1 cellular context compared by ENCODE assay signal in the genomic region with DNA sequence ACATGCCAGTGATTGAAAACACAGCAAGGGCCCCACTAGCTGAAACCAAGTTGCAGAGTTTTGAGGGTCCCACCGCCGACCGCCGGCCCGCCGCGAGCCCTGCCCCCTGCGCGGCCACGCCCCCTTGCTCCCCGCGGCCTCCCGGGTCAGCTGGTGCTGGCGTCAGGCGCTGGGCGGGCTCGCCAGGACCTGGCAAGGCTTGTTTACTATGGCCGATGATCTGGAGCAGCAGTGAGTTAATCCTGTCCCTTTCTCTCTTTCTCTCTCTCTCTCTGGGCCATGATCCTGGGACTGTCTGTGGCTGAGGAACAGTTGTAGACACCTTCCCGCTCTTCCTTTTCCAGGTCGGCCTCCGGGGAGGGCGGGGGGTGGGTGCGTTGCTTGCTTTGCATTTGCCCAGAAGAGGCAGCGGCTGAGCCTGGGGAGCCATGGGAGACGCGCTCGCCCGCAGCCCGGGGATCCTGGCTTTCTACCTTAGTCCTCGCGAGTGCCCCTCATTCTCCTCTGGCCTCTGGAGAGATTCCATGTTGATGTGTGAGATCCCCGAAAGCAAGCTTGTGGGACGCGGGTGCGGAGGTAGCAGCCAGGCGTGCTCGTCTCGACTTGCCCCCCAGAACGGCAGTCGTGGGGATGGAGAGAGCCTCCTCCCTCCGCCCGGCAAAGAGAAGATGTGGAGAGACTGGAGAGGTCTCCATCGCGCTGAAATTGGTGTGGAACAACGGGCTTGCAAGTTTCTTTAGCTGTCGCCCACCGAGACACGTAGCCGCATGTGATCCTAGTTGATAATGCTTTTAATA.
A peak's percentile ranks its signal among the peaks of the same experiment; 100 is the strongest.
TF ChIP-seq lines count a peak whose summit lies in the region.

Gene ABHD4 (plus strand): TSS at position 202 of the 797 bp plus-strand sequence. CDS start 7 bp downstream, at position 209.

TF ChIP-seq in HepG2, 621 proteins besides CTCF, POLR2A, EP300 and RAD21 (continued from another document):
- TF ChIP-seq ZFP37 (CRISPR knock-in tag; IDR thresholded peaks at IDR 0.05; ENCODE audit: borderline replicate concordance) = peak; percentile 49; the same call in 1 of the 2 replicates
- TF ChIP-seq, protein P1, sequence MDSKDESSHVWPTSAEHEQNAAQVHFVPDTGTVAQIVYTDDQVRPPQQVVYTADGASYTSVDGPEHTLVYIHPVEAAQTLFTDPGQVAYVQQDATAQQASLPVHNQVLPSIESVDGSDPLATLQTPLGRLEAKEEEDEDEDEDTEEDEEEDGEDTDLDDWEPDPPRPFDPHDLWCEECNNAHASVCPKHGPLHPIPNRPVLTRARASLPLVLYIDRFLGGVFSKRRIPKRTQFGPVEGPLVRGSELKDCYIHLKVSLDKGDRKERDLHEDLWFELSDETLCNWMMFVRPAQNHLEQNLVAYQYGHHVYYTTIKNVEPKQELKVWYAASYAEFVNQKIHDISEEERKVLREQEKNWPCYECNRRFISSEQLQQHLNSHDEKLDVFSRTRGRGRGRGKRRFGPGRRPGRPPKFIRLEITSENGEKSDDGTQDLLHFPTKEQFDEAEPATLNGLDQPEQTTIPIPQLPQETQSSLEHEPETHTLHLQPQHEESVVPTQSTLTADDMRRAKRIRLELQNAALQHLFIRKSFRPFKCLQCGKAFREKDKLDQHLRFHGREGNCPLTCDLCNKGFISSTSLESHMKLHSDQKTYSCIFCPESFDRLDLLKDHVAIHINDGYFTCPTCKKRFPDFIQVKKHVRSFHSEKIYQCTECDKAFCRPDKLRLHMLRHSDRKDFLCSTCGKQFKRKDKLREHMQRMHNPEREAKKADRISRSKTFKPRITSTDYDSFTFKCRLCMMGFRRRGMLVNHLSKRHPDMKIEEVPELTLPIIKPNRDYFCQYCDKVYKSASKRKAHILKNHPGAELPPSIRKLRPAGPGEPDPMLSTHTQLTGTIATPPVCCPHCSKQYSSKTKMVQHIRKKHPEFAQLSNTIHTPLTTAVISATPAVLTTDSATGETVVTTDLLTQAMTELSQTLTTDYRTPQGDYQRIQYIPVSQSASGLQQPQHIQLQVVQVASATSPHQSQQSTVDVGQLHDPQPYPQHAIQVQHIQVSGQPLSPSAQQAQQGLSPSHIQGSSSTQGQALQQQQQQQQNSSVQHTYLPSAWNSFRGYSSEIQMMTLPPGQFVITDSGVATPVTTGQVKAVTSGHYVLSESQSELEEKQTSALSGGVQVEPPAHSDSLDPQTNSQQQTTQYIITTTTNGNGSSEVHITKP (CRISPR knock-in tag; IDR thresholded peaks at IDR 0.05; ENCODE audit: low read depth) = peak; percentile 37
- TF ChIP-seq MLLT10 (CRISPR knock-in tag; IDR thresholded peaks at IDR 0.05) = no peak
